In the genomic region with DNA sequence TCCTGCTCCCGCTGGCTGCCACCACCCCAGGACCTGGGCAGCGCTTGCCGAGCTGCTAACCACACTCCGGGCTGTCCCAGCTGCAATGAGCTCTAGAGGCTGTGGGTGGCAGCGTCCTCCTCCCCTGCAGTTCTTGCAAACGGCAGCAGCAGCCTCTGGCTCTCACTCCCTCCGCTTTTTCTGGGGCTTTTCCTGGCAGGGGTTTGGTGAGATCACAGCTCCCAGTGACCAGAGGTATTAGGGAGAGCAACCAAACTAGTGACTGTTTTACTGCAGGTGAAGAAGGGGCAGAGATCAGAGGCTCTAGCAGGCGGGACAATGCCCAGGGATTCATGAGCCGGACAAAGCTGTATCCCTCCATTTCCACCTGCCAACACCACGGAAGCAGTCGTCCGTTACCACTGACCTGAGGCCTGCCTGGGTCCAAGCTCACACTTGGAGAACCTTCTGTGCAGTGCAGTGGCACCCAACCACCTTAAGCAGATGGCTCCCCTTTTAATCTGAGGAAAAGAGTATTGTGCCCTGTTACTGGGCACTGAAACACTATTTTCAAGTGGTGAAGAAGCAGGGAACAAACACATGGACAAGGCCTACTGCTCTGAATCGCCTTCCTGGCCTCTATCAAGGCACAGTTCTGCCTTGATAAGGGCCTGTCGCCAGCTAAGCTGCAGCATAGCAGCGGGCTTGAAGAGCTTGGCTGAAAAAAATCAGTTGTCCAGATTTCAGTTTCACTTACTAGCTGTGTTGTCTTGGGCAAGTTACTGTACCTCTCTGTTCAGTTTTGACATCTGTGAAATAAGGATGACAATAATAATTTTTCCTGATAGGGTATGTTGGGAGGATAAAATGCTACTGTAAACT, we compare ENCODE assay signal across 8 cellular contexts. TPM values are rescaled to one million over a fixed set of nuclear protein-coding genes. Genes with fewer than 3 reads are reported as not detected.
A peak's percentile ranks its signal among the peaks of the same experiment; 100 is the strongest.
DNase-seq lines count a peak whose midpoint lies in the region; ATAC-seq and TF ChIP-seq lines count a peak whose summit lies in the region.

A gene (minus strand): TSS at position 87 of the 861 bp plus-strand sequence. CDS start 95 bp downstream, outside the sequence.

- DNase-seq in DMS153 treated with DMSO at 0.1 percent for 48 hours (lab: John Stamatoyannopoulos, UW; ENCODE audit: unreplicated experiment) (peak; percentile 81), SJCRH30 (peak; percentile 45 to 53), activated gamma-delta T cell treated with Interleukin-2 at 50 U/mL for 16 hours (peak; percentile 54), germinal center (ENCODE audit: low spot score) (peak; percentile 65), nucleus accumbens (lab: John Stamatoyannopoulos, UW) (peak in 52 of 56 donors; percentile 6 to 76 (median 37)), superior temporal gyrus (ENCODE audit: extremely low spot score) (peak; percentile 74)

- TF ChIP-seq EP300 in Ishikawa (IDR thresholded peaks at IDR 0.05; ENCODE audit: borderline replicate concordance): no peak

- H3K36me3 ChIP-seq in SJCRH30: no peaks in the 10 kb centered on the region

- TF ChIP-seq RAD21 in Ishikawa (IDR thresholded peaks at IDR 0.05; ENCODE audit: low read depth): peak; percentile 62

- no peaks in the 10 kb centered on the region for H3K9me3 ChIP-seq in SJCRH30 (replicated peaks)

- H3K27me3 ChIP-seq in SJCRH30: 0 out of 2 replicates have a peak, but pooled peaks cover 6% of the 10 kb centered on the region

- no peak within 1 kb of the TSS for H3K27ac ChIP-seq in SJCRH30

- H3K4me1 ChIP-seq in SJCRH30: no peaks in the 10 kb centered on the region

- no peak within 1 kb of the TSS for H3K4me3 ChIP-seq in SJCRH30

- ATAC-seq in GM21526 (IDR thresholded peaks at IDR 0.05; ENCODE audit: low FRiP score, unreplicated experiment): peak; percentile 98

TF ChIP-seq in Ishikawa, 13 proteins besides CTCF, POLR2A, EP300 and RAD21:
- TF ChIP-seq ZBTB7A (IDR thresholded peaks at IDR 0.05; ENCODE audit: low read depth): no peak
- no peak for TF ChIP-seq NFIC (IDR thresholded peaks at IDR 0.05)
- no peak for TF ChIP-seq TCF12 (IDR thresholded peaks at IDR 0.05; ENCODE audit: low read depth)
- TF ChIP-seq, protein P1, sequence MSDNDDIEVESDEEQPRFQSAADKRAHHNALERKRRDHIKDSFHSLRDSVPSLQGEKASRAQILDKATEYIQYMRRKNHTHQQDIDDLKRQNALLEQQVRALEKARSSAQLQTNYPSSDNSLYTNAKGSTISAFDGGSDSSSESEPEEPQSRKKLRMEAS (IDR thresholded peaks at IDR 0.05): no peak
- TF ChIP-seq, protein P2, sequence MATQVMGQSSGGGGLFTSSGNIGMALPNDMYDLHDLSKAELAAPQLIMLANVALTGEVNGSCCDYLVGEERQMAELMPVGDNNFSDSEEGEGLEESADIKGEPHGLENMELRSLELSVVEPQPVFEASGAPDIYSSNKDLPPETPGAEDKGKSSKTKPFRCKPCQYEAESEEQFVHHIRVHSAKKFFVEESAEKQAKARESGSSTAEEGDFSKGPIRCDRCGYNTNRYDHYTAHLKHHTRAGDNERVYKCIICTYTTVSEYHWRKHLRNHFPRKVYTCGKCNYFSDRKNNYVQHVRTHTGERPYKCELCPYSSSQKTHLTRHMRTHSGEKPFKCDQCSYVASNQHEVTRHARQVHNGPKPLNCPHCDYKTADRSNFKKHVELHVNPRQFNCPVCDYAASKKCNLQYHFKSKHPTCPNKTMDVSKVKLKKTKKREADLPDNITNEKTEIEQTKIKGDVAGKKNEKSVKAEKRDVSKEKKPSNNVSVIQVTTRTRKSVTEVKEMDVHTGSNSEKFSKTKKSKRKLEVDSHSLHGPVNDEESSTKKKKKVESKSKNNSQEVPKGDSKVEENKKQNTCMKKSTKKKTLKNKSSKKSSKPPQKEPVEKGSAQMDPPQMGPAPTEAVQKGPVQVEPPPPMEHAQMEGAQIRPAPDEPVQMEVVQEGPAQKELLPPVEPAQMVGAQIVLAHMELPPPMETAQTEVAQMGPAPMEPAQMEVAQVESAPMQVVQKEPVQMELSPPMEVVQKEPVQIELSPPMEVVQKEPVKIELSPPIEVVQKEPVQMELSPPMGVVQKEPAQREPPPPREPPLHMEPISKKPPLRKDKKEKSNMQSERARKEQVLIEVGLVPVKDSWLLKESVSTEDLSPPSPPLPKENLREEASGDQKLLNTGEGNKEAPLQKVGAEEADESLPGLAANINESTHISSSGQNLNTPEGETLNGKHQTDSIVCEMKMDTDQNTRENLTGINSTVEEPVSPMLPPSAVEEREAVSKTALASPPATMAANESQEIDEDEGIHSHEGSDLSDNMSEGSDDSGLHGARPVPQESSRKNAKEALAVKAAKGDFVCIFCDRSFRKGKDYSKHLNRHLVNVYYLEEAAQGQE (IDR thresholded peaks at IDR 0.05; ENCODE audit: low read depth): no peak
- TF ChIP-seq EGR1 (IDR thresholded peaks at IDR 0.05): no peak

RNA-seq across cellular contexts. Expression of the gene that starts here (rescaled TPM):
- total RNA-seq in SJCRH30 (2014; rRNA removed; shearing (Covaris generic)): not detected in 2 replicates

Comparison
In these comparisons a context has a peak if more than half of its experiments do, and no peak if none do; other contexts are left out.
1. Peak in DNase-seq in SJCRH30; RNA of the gene not detected or under 1 TPM.